21 cellular contexts compared by ENCODE assay signal in genomic region chr3:112000971-112001370, GRCh38. TPM values are rescaled to one million over a fixed set of nuclear protein-coding genes. Genes with fewer than 3 reads are reported as not detected.
DNase-seq lines count a peak whose midpoint lies in the region; ATAC-seq and TF ChIP-seq lines count a peak whose summit lies in the region.
"Had no signal": no experiment of that assay in that cellular context is flagged by ENCODE, and none has a peak within 500 bp of the region (broad histone marks: within the 10 kb centered on the region; RNA-seq: fewer than 3 reads in every experiment).

No MANE protein-coding gene starts in this region.

- POLR2A ChIA-PET in A673 (lab: Charles Lee; ENCODE audit: low non-redundant PET): no interaction called here

- H3K4me3 ChIP-seq in A673 (ENCODE audit: low read depth, low read length, poor library complexity, severe bottlenecking) (no peak overlapping the region), HUES6 (ENCODE audit: low read depth, low read length) (peak overlapping the region; percentile 80; the same call in 1 of the 2 replicates), NT2/D1 (ENCODE audit: insufficient read length, low read depth) (peak overlapping the region; percentile 62), iPS-20b (ENCODE audit: low read length) (peak overlapping the region; percentile 80; the same call in 1 of the 2 replicates), right atrium auricular region (no peak overlapping the region)
- H3K4me3 ChIP-seq: cardiac muscle cell had no signal

- H3K9me3 ChIP-seq in A673 (ENCODE audit: low read depth, low read length, poor library complexity, severe bottlenecking): no peaks in the 10 kb centered on the region
- H3K9me3 ChIP-seq in HUES6 (ENCODE audit: control insufficient read depth, insufficient read depth, low read depth, low read length): no peaks in the 10 kb centered on the region
- H3K9me3 ChIP-seq in NT2/D1 (ENCODE audit: insufficient read depth, low read length): no peaks in the 10 kb centered on the region
- no peaks in the 10 kb centered on the region for H3K9me3 ChIP-seq in iPS-20b (ENCODE audit: insufficient read depth, low read depth, low read length)
- H3K9me3 ChIP-seq in right atrium auricular region: no peaks in the 10 kb centered on the region

- no peak overlapping the region for H3K27ac ChIP-seq in A673 (ENCODE audit: low read depth, low read length, poor library complexity, severe bottlenecking)
- no peak overlapping the region for H3K27ac ChIP-seq in HUES6 (ENCODE audit: low read depth, low read length)
- H3K27ac ChIP-seq in iPS-20b (ENCODE audit: low read length): no peak overlapping the region
- no peak overlapping the region for H3K27ac ChIP-seq in right atrium auricular region
- H3K27ac ChIP-seq: cardiac muscle cell, VCaP had no signal

- intact Hi-C loops in A673 (cut with micrococcal nuclease; ENCODE audit: unreplicated experiment): no loop called here

- H3K9ac ChIP-seq in HUES6 (ENCODE audit: low read length) (no peak overlapping the region), NT2/D1 (ENCODE audit: insufficient read length, low read depth) (no peak overlapping the region), iPS-20b (ENCODE audit: low read depth, low read length) (peak overlapping the region; percentile 73; the same call in 1 of the 2 replicates)

- no peaks in the 10 kb centered on the region for H3K36me3 ChIP-seq in A673 (ENCODE audit: insufficient read depth, low read length, poor library complexity, severe bottlenecking)
- 0 out of 2 replicates have a peak, but pooled peaks cover 2% of the 10 kb centered on the region for H3K36me3 ChIP-seq in HUES6 (ENCODE audit: control insufficient read depth, insufficient read depth, low read length)
- H3K36me3 ChIP-seq in NT2/D1 (ENCODE audit: insufficient read depth, insufficient read length, low read length): no peaks in the 10 kb centered on the region
- peaks cover 25% of the 10 kb centered on the region; the same call in 1 of the 2 replicates for H3K36me3 ChIP-seq in iPS-20b (ENCODE audit: insufficient read depth, low read depth, low read length)
- H3K36me3 ChIP-seq in right atrium auricular region: no peaks in the 10 kb centered on the region
- H3K36me3 ChIP-seq: cardiac muscle cell had no signal

- CTCF ChIA-PET in A673 (lab: Charles Lee): interaction anchor here (1.9 kb wide), 1 partner anchor 12 kb away, joined by 6 read pairs; no protein-coding TSS in a partner anchor

- BruUV-seq in A673 (replicated peaks; lab: Mats Ljungman, UMichigan): no TSS peak

- no peaks in the 10 kb centered on the region for H3K9me3 Mint-ChIP-seq in activated naive CD4-positive, alpha-beta T cell treated with anti-CD3 and anti-CD28 coated beads, Interleukin-2, amount 50 U/mL, for 72 hours
- H3K9me3 Mint-ChIP-seq: activated CD4-positive, alpha-beta memory T cell treated with anti-CD3 and anti-CD28 coated beads for 36 hours; activated naive CD8-positive, alpha-beta T cell treated with anti-CD3 and anti-CD28 coated beads for 36 hours; activated T-cell treated with anti-CD3 and anti-CD28 coated beads, Interleukin-2, amount 50 U/mL, for 4 hours; CD4-positive, CD25-positive, alpha-beta regulatory T cell; effector memory CD8-positive, alpha-beta T cell; T-cell had no signal

- no peak for ATAC-seq in activated naive CD4-positive, alpha-beta T cell treated with anti-CD3 and anti-CD28 coated beads, Interleukin-2, amount 50 U/mL, for 72 hours
- ATAC-seq in GM21526 (IDR thresholded peaks at IDR 0.05; ENCODE audit: low FRiP score, unreplicated experiment): no peak
- ATAC-seq: activated T-cell treated with anti-CD3 and anti-CD28 coated beads, Interleukin-2, amount 50 U/mL, for 4 hours; effector memory CD8-positive, alpha-beta T cell; left colon; Right ventricle myocardium inferior; T-cell had no signal

- no peaks in the 10 kb centered on the region for H3K36me3 Mint-ChIP-seq in activated naive CD4-positive, alpha-beta T cell treated with anti-CD3 and anti-CD28 coated beads, Interleukin-2, amount 50 U/mL, for 72 hours
- H3K36me3 Mint-ChIP-seq: activated CD4-positive, alpha-beta memory T cell treated with anti-CD3 and anti-CD28 coated beads for 36 hours; CD4-positive, CD25-positive, alpha-beta regulatory T cell; T-cell had no signal

- no peak overlapping the region for H3K27ac Mint-ChIP-seq in activated naive CD4-positive, alpha-beta T cell treated with anti-CD3 and anti-CD28 coated beads, Interleukin-2, amount 50 U/mL, for 72 hours
- H3K27ac Mint-ChIP-seq: activated naive CD8-positive, alpha-beta T cell treated with anti-CD3 and anti-CD28 coated beads for 36 hours; CD4-positive, CD25-positive, alpha-beta regulatory T cell; effector memory CD8-positive, alpha-beta T cell; T-cell had no signal

- TF ChIP-seq CTCF in A673 (conservative IDR thresholded peaks at IDR 0.05; ENCODE audit: low read depth, low read length) (no peak), right atrium auricular region (IDR thresholded peaks at IDR 0.05) (no peak)

- H3K4me1 ChIP-seq in A673 (ENCODE audit: insufficient read depth, low read length, poor library complexity, severe bottlenecking) (peaks cover 3% of the 10 kb centered on the region), HUES6 (ENCODE audit: control insufficient read depth, insufficient read depth, low read length) (peaks cover 30% of the 10 kb centered on the region), NT2/D1 (ENCODE audit: insufficient read depth, insufficient read length) (peaks cover 9% of the 10 kb centered on the region), iPS-20b (ENCODE audit: insufficient read depth, low read length) (peaks cover 11% of the 10 kb centered on the region; the same call in 1 of the 2 replicates), right atrium auricular region (peaks cover 0 to 13% of the 10 kb centered on the region in 2 donors)

- DNase-seq in A673 (ENCODE audit: low spot score) (peak; percentile 17), NT2/D1 (ENCODE audit: low read depth, low spot score) (peak; percentile 56), right atrium auricular region (ENCODE audit: low spot score) (no peak)
- DNase-seq in activated naive CD4-positive, alpha-beta T cell treated with anti-CD3 and anti-CD28 coated beads, Interleukin-2, amount 50 U/mL, for 72 hours (ENCODE audit: low spot score in 2 of 2): no peak
- no peak for DNase-seq in activated CD4-positive, alpha-beta T cell treated with anti-CD3 and anti-CD28 coated beads for 1 hour
- DNase-seq: activated naive CD8-positive, alpha-beta T cell treated with anti-CD3 and anti-CD28 coated beads for 36 hours; activated T-cell treated with anti-CD3 and anti-CD28 coated beads, Interleukin-2, amount 50 U/mL, for 4 hours; CD4-positive, CD25-positive, alpha-beta regulatory T cell; DMS79 treated with DMSO at 0.1 percent for 48 hours; effector memory CD8-positive, alpha-beta T cell; left colon; NCI-H2029 treated with DMSO at 0.1 percent for 48 hours; T-cell had no signal

- H3K27me3 ChIP-seq in A673 (replicated peaks; ENCODE audit: insufficient read depth, low read depth, low read length, poor library complexity) (no peaks in the 10 kb centered on the region), HUES6 (ENCODE audit: control insufficient read depth, insufficient read depth, low read length) (peaks cover 17% of the 10 kb centered on the region), NT2/D1 (ENCODE audit: insufficient read depth, insufficient read length) (peaks cover 33% of the 10 kb centered on the region), iPS-20b (ENCODE audit: insufficient read depth, low read length) (peaks cover 65% of the 10 kb centered on the region), right atrium auricular region (no peaks in the 10 kb centered on the region)

RNA-seq across cellular contexts. Expression of gene TAGLN3, which starts 2.2 kb away (rescaled TPM):
- total RNA-seq in A673 (2021) (0.37 TPM in 1 of 2 replicates, not detected in the other), right atrium auricular region (not detected)
- total RNA-seq in activated naive CD4-positive, alpha-beta T cell treated with anti-CD3 and anti-CD28 coated beads, Interleukin-2, amount 50 U/mL, for 72 hours: 1 to 10 TPM in 1 of 2 donors, under 1 TPM in 1; 0.49 to 6.9 TPM
- total RNA-seq: CD4-positive, CD25-positive, alpha-beta regulatory T cell; osteoblast; Right ventricle myocardium inferior; T-cell had no signal

RNA-seq across cellular contexts. Expression of gene ABHD10, which starts 22.1 kb away (rescaled TPM):
- 39.7 and 40.7 TPM in 2 replicates for total RNA-seq in A673 (2021)
- total RNA-seq in activated naive CD4-positive, alpha-beta T cell treated with anti-CD3 and anti-CD28 coated beads, Interleukin-2, amount 50 U/mL, for 72 hours: 10 to 100 TPM; 68.1 to 87.6 TPM
- total RNA-seq in right atrium auricular region: 10 to 100 TPM; 15.3 to 20.8 TPM

RNA-seq across cellular contexts. Expression of gene TMPRSS7, which starts 33.6 kb away (rescaled TPM):
- total RNA-seq in A673 (2021): not detected in 2 replicates
- total RNA-seq in activated naive CD4-positive, alpha-beta T cell treated with anti-CD3 and anti-CD28 coated beads, Interleukin-2, amount 50 U/mL, for 72 hours: not detected
- total RNA-seq in right atrium auricular region: not detected
- total RNA-seq: activated CD4-positive, alpha-beta memory T cell treated with anti-CD3 and anti-CD28 coated beads for 36 hours; activated naive CD8-positive, alpha-beta T cell treated with anti-CD3 and anti-CD28 coated beads for 36 hours; activated T-cell treated with anti-CD3 and anti-CD28 coated beads, Interleukin-2, amount 50 U/mL, for 4 hours; cardiac muscle cell; CD4-positive, CD25-positive, alpha-beta regulatory T cell; osteoblast; Right ventricle myocardium inferior had no signal

Comparison
In these comparisons a context has a peak if more than half of its experiments do, and no peak if none do; other contexts are left out.
1. DNase-seq: peak in A673 (single experiment) and NT2/D1 (single experiment); none in activated naive CD4-positive, alpha-beta T cell treated with anti-CD3 and anti-CD28 coated beads, Interleukin-2, amount 50 U/mL, for 72 hours (0 of 2), right atrium auricular region (single experiment) and activated CD4-positive, alpha-beta T cell treated with anti-CD3 and anti-CD28 coated beads for 1 hour (single experiment).
2. H3K4me3 ChIP-seq: peak in HUES6 (single experiment), NT2/D1 (single experiment) and iPS-20b (single experiment); none in A673 (single experiment) and right atrium auricular region (0 of 2).